ENCODE assay signal across 18 cellular contexts in genomic region chr5:171646338-171647042, GRCh38.
"Had no signal": no experiment of that assay in that cellular context is flagged by ENCODE, and none has a peak within 500 bp of the region (broad histone marks: within the 10 kb centered on the region; RNA-seq: fewer than 3 reads in every experiment).

No MANE protein-coding gene starts in this region.

- H3K27ac Mint-ChIP-seq: activated naive CD4-positive, alpha-beta T cell treated with anti-CD3 and anti-CD28 coated beads, Interleukin-2, amount 50 U/mL, for 72 hours; natural killer cell; stimulated activated naive CD8-positive, alpha-beta T cell treated with anti-CD3 and anti-CD28 coated beads, Interleukin-15, Interleukin-2, amounts not matched to agents 100 ng/mL and 50 ng/mL, for 24 hours; WTC11 had no signal

- H3K27ac ChIP-seq: ascending aorta, breast epithelium, esophagus muscularis mucosa, pancreas, psoas muscle, tibial artery had no signal

- H3K27me3 ChIP-seq: ascending aorta, breast epithelium, heart left ventricle had no signal

- H3K9me3 Mint-ChIP-seq: activated naive CD4-positive, alpha-beta T cell treated with anti-CD3 and anti-CD28 coated beads, Interleukin-2, amount 50 U/mL, for 72 hours; central memory CD8-positive, alpha-beta T cell; natural killer cell; stimulated activated naive CD8-positive, alpha-beta T cell treated with anti-CD3 and anti-CD28 coated beads, Interleukin-15, Interleukin-2, amounts not matched to agents 100 ng/mL and 50 ng/mL, for 24 hours; WTC11 had no signal

- H3K4me1 Mint-ChIP-seq: central memory CD8-positive, alpha-beta T cell; natural killer cell had no signal

- H3K9me3 ChIP-seq: ascending aorta, breast epithelium, esophagus muscularis mucosa, heart left ventricle, pancreas, psoas muscle, tibial artery had no signal

- H3K4me1 ChIP-seq: ascending aorta, breast epithelium, pancreas, psoas muscle had no signal

- H3K4me3 ChIP-seq: ascending aorta, breast epithelium, esophagus muscularis mucosa, heart left ventricle, pancreas, psoas muscle, tibial artery had no signal

- ATAC-seq: natural killer cell had no signal

- DNase-seq: activated gamma-delta T cell treated with Interleukin-2 at 50 U/mL for 16 hours; activated T-cell treated with anti-CD3 and anti-CD28 coated beads, Interleukin-2, amount 50 U/mL, for 1 hour; left cardiac atrium; midbrain; natural killer cell; pancreas; psoas muscle; right cardiac atrium; stimulated activated CD4-positive, alpha-beta T cell treated with anti-CD3 and anti-CD28 coated beads, Interleukin-4, amount 100 ng/mL, for 24 hours; tibial artery had no signal

- H3K36me3 ChIP-seq: ascending aorta, breast epithelium, esophagus muscularis mucosa, heart left ventricle, pancreas, tibial artery had no signal

- H3K36me3 Mint-ChIP-seq: activated naive CD4-positive, alpha-beta T cell treated with anti-CD3 and anti-CD28 coated beads, Interleukin-2, amount 50 U/mL, for 72 hours; natural killer cell; WTC11 had no signal

- H3K4me3 Mint-ChIP-seq: central memory CD8-positive, alpha-beta T cell; natural killer cell; stimulated activated naive CD8-positive, alpha-beta T cell treated with anti-CD3 and anti-CD28 coated beads, Interleukin-15, Interleukin-2, amounts not matched to agents 100 ng/mL and 50 ng/mL, for 24 hours; WTC11 had no signal
